In the genomic region with DNA sequence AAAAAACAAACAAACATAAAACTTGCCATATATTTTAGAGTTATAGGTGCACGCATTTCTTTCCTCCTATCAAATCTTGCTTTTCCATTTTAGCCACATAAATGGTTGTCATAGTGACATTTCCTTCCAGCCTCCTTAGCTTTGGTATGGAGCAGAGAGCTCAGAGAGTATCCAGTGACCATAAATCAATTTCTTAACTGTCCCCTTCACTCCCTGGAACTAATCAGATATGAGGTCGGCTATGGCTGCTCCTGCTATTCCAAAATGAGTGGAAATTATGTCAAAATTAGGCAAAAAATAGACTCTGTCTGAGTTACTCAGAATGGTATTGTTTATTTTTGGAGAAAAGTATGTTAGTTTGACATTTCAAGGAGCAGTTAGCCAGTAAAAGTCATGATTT, we compare ENCODE assay signal across 29 cellular contexts.
"Had no signal": no experiment of that assay in that cellular context is flagged by ENCODE, and none has a peak within 500 bp of the region (broad histone marks: within the 10 kb centered on the region; RNA-seq: fewer than 3 reads in every experiment).

No MANE protein-coding gene starts in this region.

- ATAC-seq: activated CD4-positive, alpha-beta T cell treated with anti-CD3 and anti-CD28 coated beads for 36 hours; activated CD8-positive, alpha-beta memory T cell treated with anti-CD3 and anti-CD28 coated beads, Interleukin-2, amount 10 ng/mL, durations not matched to agents 7 days and 5 days; activated CD8-positive, alpha-beta T cell treated with anti-CD3 and anti-CD28 coated beads, Interleukin-2, amount 10 ng/mL, durations not matched to agents 7 days and 5 days; activated naive CD8-positive, alpha-beta T cell treated with anti-CD3 and anti-CD28 coated beads, Interleukin-2, amount 50 U/mL, for 24 hours; body of pancreas; effector memory CD8-positive, alpha-beta T cell; heart left ventricle; left lung; lower lobe of right lung; mucosa of descending colon; natural killer cell treated with Interleukin-12 subunit alpha and Interleukin-12 subunit beta and Interleukin-15 and Interleukin-18, amount 100 ng/mL, for 72 hours had no signal

- H3K9me3 Mint-ChIP-seq: activated B cell treated with CpG ODN at 0.5 μM for 24 hours; activated naive CD4-positive, alpha-beta T cell treated with anti-CD3 and anti-CD28 coated beads, Interleukin-2, amount 50 U/mL, for 24 hours; activated naive CD8-positive, alpha-beta T cell treated with anti-CD3 and anti-CD28 coated beads, Interleukin-2, amount 50 U/mL, for 24 hours; activated T-helper 2 cell treated with anti-CD3 and anti-CD28 coated beads, Interferon-gamma antibody, Interleukin-2, Interleukin-4, amounts not matched to agents 10 μg/mL and 5 μg/mL and 100 μg/mL, durations not matched to agents 14 hours and 24 hours and 36 hours; effector memory CD8-positive, alpha-beta T cell; T-helper 2 cell treated with Interferon-gamma antibody and Interleukin-4, amounts not matched to agents 5 μg/mL and 100 μg/mL, for 36 hours had no signal

- H3K4me1 Mint-ChIP-seq: activated B cell treated with CpG ODN at 0.5 μM for 24 hours; activated CD4-positive, alpha-beta T cell treated with anti-CD3 and anti-CD28 coated beads for 36 hours; activated CD8-positive, alpha-beta memory T cell treated with anti-CD3 and anti-CD28 coated beads, Interleukin-2, amount 10 ng/mL, durations not matched to agents 7 days and 5 days; activated naive CD4-positive, alpha-beta T cell treated with anti-CD3 and anti-CD28 coated beads, Interleukin-2, amount 50 U/mL, for 24 hours; activated naive CD8-positive, alpha-beta T cell treated with anti-CD3 and anti-CD28 coated beads, Interleukin-2, amount 50 U/mL, for 24 hours had no signal

- H3K27ac Mint-ChIP-seq: activated B cell treated with CpG ODN at 0.5 μM for 24 hours; activated CD4-positive, alpha-beta T cell treated with anti-CD3 and anti-CD28 coated beads for 36 hours; activated CD8-positive, alpha-beta memory T cell treated with anti-CD3 and anti-CD28 coated beads, Interleukin-2, amount 10 ng/mL, durations not matched to agents 7 days and 5 days; activated CD8-positive, alpha-beta T cell treated with anti-CD3 and anti-CD28 coated beads, Interleukin-2, amount 10 ng/mL, durations not matched to agents 7 days and 5 days; activated naive CD4-positive, alpha-beta T cell treated with anti-CD3 and anti-CD28 coated beads, Interleukin-2, amount 50 U/mL, for 24 hours; activated naive CD8-positive, alpha-beta T cell treated with anti-CD3 and anti-CD28 coated beads, Interleukin-2, amount 50 U/mL, for 24 hours; activated T-helper 2 cell treated with anti-CD3 and anti-CD28 coated beads, Interferon-gamma antibody, Interleukin-2, Interleukin-4, amounts not matched to agents 10 μg/mL and 5 μg/mL and 100 μg/mL, durations not matched to agents 14 hours and 24 hours and 36 hours; effector memory CD8-positive, alpha-beta T cell; natural killer cell treated with Interleukin-12 subunit alpha and Interleukin-12 subunit beta and Interleukin-15 and Interleukin-18, amount 100 ng/mL, for 72 hours; T-helper 2 cell treated with Interferon-gamma antibody and Interleukin-4, amounts not matched to agents 5 μg/mL and 100 μg/mL, for 36 hours had no signal

- H3K4me3 ChIP-seq: body of pancreas, colonic mucosa, dorsolateral prefrontal cortex, heart left ventricle, left lung, lower lobe of right lung, mucosa of descending colon, testis, upper lobe of left lung, vagina had no signal

- DNase-seq: activated B cell treated with CpG ODN at 0.5 μM for 24 hours; activated CD4-positive, alpha-beta T cell treated with anti-CD3 and anti-CD28 coated beads for 36 hours; activated CD8-positive, alpha-beta memory T cell treated with anti-CD3 and anti-CD28 coated beads, Interleukin-2, amount 10 ng/mL, durations not matched to agents 7 days and 5 days; activated CD8-positive, alpha-beta T cell treated with anti-CD3 and anti-CD28 coated beads, Interleukin-2, amount 10 ng/mL, durations not matched to agents 7 days and 5 days; activated naive CD8-positive, alpha-beta T cell treated with anti-CD3 and anti-CD28 coated beads, Interleukin-2, amount 50 U/mL, for 24 hours; activated T-cell treated with anti-CD3 and anti-CD28 coated beads, Interleukin-2, amount 50 U/mL, for 48 hours; anterior cingulate cortex; body of pancreas; colonic mucosa; dorsolateral prefrontal cortex; effector memory CD8-positive, alpha-beta T cell; erythroblast; foreskin fibroblast; heart left ventricle; hypothalamus; left lung; lower lobe of right lung; mesendoderm; mucosa of descending colon; stimulated activated CD4-positive, alpha-beta T cell treated with anti-CD3 and anti-CD28 coated beads, Interleukin-2, amount 100 ng/mL, for 48 hours; stimulated activated naive CD4-positive, alpha-beta T cell treated with Interleukin-2 at 50 U/mL for 16 hours; testis; upper lobe of left lung had no signal

- H3K4me1 ChIP-seq: body of pancreas, colonic mucosa, heart left ventricle, left lung, lower lobe of right lung, testis, upper lobe of left lung, vagina had no signal

- H3K27me3 ChIP-seq: body of pancreas, colonic mucosa, heart left ventricle, left lung, neutrophil, testis, upper lobe of left lung, vagina had no signal

- H3K36me3 Mint-ChIP-seq: activated CD8-positive, alpha-beta memory T cell treated with anti-CD3 and anti-CD28 coated beads, Interleukin-2, amount 10 ng/mL, durations not matched to agents 7 days and 5 days; activated naive CD4-positive, alpha-beta T cell treated with anti-CD3 and anti-CD28 coated beads, Interleukin-2, amount 50 U/mL, for 24 hours; natural killer cell treated with Interleukin-12 subunit alpha and Interleukin-12 subunit beta and Interleukin-15 and Interleukin-18, amount 100 ng/mL, for 72 hours had no signal

- H3K36me3 ChIP-seq: colonic mucosa, heart left ventricle, left lung, lower lobe of right lung, neutrophil, upper lobe of left lung, vagina had no signal

- H3K4me3 Mint-ChIP-seq: activated B cell treated with CpG ODN at 0.5 μM for 24 hours; activated CD4-positive, alpha-beta T cell treated with anti-CD3 and anti-CD28 coated beads for 36 hours; activated CD8-positive, alpha-beta memory T cell treated with anti-CD3 and anti-CD28 coated beads, Interleukin-2, amount 10 ng/mL, durations not matched to agents 7 days and 5 days; activated CD8-positive, alpha-beta T cell treated with anti-CD3 and anti-CD28 coated beads, Interleukin-2, amount 10 ng/mL, durations not matched to agents 7 days and 5 days; activated naive CD4-positive, alpha-beta T cell treated with anti-CD3 and anti-CD28 coated beads, Interleukin-2, amount 50 U/mL, for 24 hours; activated naive CD8-positive, alpha-beta T cell treated with anti-CD3 and anti-CD28 coated beads, Interleukin-2, amount 50 U/mL, for 24 hours; effector memory CD8-positive, alpha-beta T cell; natural killer cell treated with Interleukin-12 subunit alpha and Interleukin-12 subunit beta and Interleukin-15 and Interleukin-18, amount 100 ng/mL, for 72 hours; T-helper 2 cell treated with Interferon-gamma antibody and Interleukin-4, amounts not matched to agents 5 μg/mL and 100 μg/mL, for 36 hours had no signal

- H3K27me3 Mint-ChIP-seq: activated CD4-positive, alpha-beta T cell treated with anti-CD3 and anti-CD28 coated beads for 36 hours; activated CD8-positive, alpha-beta memory T cell treated with anti-CD3 and anti-CD28 coated beads, Interleukin-2, amount 10 ng/mL, durations not matched to agents 7 days and 5 days; activated naive CD8-positive, alpha-beta T cell treated with anti-CD3 and anti-CD28 coated beads, Interleukin-2, amount 50 U/mL, for 24 hours; effector memory CD8-positive, alpha-beta T cell; natural killer cell treated with Interleukin-12 subunit alpha and Interleukin-12 subunit beta and Interleukin-15 and Interleukin-18, amount 100 ng/mL, for 72 hours had no signal

- H3K9me3 ChIP-seq: body of pancreas, colonic mucosa, heart left ventricle, left lung, lower lobe of right lung, mucosa of descending colon, neutrophil, testis, upper lobe of left lung, vagina had no signal
